In the genomic region with DNA sequence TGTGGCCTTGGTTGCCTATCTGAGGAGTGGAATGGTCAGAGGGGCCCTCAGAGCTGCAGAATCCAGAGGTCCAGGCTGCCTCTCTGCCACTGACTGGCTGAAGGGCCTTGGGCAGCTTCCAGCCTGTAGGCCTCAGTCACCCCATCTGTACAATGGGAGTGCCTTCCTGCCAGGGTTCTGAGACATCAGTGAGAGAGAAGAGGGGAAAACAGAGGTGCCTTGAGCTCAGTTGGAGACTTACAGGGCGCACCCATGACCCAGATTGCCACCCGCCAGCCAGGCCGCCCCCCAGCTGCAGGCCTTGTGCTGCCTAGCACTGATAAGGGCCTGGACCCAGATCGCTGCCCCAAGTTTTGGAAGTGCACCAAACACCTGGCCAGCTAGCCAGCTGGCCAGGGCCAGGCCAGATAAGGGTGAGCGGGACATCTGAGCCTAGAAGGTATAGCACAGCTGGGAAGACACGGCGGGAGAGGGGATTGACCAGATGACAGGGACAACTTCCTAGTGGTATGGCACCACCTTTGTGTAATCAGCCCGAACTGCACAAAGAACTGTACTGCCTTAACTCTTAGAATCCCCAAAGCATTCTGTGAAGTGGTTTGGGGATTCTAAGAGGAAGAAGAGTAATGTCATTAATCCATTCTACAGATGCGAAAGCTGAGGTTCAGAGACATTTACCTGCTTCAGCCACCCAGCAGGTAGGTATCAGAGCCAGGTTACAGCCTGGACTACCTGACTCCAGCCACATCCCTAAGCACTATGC, we compare ENCODE assay signal across 1 cellular context.
TF ChIP-seq lines count a peak whose summit lies in the region.

No MANE protein-coding gene starts in this region.

TF ChIP-seq in K562, 482 proteins besides CTCF, POLR2A, EP300 and RAD21 (continued from another document and continues in another):
- TF ChIP-seq, protein P1, sequence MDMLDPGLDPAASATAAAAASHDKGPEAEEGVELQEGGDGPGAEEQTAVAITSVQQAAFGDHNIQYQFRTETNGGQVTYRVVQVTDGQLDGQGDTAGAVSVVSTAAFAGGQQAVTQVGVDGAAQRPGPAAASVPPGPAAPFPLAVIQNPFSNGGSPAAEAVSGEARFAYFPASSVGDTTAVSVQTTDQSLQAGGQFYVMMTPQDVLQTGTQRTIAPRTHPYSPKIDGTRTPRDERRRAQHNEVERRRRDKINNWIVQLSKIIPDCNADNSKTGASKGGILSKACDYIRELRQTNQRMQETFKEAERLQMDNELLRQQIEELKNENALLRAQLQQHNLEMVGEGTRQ (CRISPR knock-in tag; IDR thresholded peaks at IDR 0.05) = no peak
- no peak for TF ChIP-seq MCM2 (IDR thresholded peaks at IDR 0.05; ENCODE audit: low read depth)
- no peak for TF ChIP-seq ZC3H4 (CRISPR knock-in tag; IDR thresholded peaks at IDR 0.05; ENCODE audit: borderline replicate concordance)
- peak; percentile 91 for TF ChIP-seq PTBP1 (IDR thresholded peaks at IDR 0.05; ENCODE audit: low read depth, low read length)
- TF ChIP-seq ZNF77 (CRISPR knock-in tag; IDR thresholded peaks at IDR 0.05) = no peak
- TF ChIP-seq CAMTA2 (CRISPR knock-in tag; conservative IDR thresholded peaks at IDR 0.05) = no peak
- TF ChIP-seq FOXA1 (IDR thresholded peaks at IDR 0.05; ENCODE audit: borderline replicate concordance) = no peak
- TF ChIP-seq, protein P2, sequence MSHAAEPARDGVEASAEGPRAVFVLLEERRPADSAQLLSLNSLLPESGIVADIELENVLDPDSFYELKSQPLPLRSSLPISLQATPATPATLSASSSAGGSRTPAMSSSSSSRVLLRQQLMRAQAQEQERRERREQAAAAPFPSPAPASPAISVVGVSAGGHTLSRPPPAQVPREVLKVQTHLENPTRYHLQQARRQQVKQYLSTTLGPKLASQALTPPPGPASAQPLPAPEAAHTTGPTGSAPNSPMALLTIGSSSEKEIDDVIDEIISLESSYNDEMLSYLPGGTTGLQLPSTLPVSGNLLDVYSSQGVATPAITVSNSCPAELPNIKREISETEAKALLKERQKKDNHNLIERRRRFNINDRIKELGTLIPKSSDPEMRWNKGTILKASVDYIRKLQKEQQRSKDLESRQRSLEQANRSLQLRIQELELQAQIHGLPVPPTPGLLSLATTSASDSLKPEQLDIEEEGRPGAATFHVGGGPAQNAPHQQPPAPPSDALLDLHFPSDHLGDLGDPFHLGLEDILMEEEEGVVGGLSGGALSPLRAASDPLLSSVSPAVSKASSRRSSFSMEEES (CRISPR knock-in tag; IDR thresholded peaks at IDR 0.05) = no peak
- TF ChIP-seq HCFC1 (IDR thresholded peaks at IDR 0.05; ENCODE audit: low read depth, low read length) = no peak; the same call in 1 of the 2 replicates
- TF ChIP-seq, protein P3, sequence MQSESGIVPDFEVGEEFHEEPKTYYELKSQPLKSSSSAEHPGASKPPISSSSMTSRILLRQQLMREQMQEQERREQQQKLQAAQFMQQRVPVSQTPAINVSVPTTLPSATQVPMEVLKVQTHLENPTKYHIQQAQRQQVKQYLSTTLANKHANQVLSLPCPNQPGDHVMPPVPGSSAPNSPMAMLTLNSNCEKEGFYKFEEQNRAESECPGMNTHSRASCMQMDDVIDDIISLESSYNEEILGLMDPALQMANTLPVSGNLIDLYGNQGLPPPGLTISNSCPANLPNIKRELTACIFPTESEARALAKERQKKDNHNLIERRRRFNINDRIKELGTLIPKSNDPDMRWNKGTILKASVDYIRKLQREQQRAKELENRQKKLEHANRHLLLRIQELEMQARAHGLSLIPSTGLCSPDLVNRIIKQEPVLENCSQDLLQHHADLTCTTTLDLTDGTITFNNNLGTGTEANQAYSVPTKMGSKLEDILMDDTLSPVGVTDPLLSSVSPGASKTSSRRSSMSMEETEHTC (IDR thresholded peaks at IDR 0.05) = peak; percentile 40; the same call in 1 of the 2 replicates
- TF ChIP-seq MCM5 (IDR thresholded peaks at IDR 0.05; ENCODE audit: low read depth) = no peak
- TF ChIP-seq, protein P4, sequence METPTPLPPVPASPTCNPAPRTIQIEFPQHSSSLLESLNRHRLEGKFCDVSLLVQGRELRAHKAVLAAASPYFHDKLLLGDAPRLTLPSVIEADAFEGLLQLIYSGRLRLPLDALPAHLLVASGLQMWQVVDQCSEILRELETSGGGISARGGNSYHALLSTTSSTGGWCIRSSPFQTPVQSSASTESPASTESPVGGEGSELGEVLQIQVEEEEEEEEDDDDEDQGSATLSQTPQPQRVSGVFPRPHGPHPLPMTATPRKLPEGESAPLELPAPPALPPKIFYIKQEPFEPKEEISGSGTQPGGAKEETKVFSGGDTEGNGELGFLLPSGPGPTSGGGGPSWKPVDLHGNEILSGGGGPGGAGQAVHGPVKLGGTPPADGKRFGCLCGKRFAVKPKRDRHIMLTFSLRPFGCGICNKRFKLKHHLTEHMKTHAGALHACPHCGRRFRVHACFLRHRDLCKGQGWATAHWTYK (CRISPR knock-in tag; IDR thresholded peaks at IDR 0.05) = no peak
- no peak for TF ChIP-seq PHF8 (IDR thresholded peaks at IDR 0.05; ENCODE audit: borderline replicate concordance, low read length)
- TF ChIP-seq ZNF146 (CRISPR knock-in tag; IDR thresholded peaks at IDR 0.05; ENCODE audit: unreplicated experiment) = no peak
- TF ChIP-seq NCOR1 (IDR thresholded peaks at IDR 0.05) = peak; percentile 100
- TF ChIP-seq FUS (optimal IDR thresholded peaks at IDR 0.05; ENCODE audit: low read depth, low read length) = no peak
- TF ChIP-seq, protein P5, sequence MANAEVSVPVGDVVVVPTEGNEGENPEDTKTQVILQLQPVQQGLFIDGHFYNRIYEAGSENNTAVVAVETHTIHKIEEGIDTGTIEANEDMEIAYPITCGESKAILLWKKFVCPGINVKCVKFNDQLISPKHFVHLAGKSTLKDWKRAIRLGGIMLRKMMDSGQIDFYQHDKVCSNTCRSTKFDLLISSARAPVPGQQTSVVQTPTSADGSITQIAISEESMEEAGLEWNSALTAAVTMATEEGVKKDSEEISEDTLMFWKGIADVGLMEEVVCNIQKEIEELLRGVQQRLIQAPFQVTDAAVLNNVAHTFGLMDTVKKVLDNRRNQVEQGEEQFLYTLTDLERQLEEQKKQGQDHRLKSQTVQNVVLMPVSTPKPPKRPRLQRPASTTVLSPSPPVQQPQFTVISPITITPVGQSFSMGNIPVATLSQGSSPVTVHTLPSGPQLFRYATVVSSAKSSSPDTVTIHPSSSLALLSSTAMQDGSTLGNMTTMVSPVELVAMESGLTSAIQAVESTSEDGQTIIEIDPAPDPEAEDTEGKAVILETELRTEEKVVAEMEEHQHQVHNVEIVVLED (CRISPR knock-in tag; IDR thresholded peaks at IDR 0.05) = no peak
- TF ChIP-seq, protein P6, sequence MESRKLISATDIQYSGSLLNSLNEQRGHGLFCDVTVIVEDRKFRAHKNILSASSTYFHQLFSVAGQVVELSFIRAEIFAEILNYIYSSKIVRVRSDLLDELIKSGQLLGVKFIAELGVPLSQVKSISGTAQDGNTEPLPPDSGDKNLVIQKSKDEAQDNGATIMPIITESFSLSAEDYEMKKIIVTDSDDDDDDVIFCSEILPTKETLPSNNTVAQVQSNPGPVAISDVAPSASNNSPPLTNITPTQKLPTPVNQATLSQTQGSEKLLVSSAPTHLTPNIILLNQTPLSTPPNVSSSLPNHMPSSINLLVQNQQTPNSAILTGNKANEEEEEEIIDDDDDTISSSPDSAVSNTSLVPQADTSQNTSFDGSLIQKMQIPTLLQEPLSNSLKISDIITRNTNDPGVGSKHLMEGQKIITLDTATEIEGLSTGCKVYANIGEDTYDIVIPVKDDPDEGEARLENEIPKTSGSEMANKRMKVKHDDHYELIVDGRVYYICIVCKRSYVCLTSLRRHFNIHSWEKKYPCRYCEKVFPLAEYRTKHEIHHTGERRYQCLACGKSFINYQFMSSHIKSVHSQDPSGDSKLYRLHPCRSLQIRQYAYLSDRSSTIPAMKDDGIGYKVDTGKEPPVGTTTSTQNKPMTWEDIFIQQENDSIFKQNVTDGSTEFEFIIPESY (CRISPR knock-in tag; IDR thresholded peaks at IDR 0.05) = peak; percentile 92
- peak; percentile 100 for TF ChIP-seq TARDBP (IDR thresholded peaks at IDR 0.05)
- TF ChIP-seq, protein P7, sequence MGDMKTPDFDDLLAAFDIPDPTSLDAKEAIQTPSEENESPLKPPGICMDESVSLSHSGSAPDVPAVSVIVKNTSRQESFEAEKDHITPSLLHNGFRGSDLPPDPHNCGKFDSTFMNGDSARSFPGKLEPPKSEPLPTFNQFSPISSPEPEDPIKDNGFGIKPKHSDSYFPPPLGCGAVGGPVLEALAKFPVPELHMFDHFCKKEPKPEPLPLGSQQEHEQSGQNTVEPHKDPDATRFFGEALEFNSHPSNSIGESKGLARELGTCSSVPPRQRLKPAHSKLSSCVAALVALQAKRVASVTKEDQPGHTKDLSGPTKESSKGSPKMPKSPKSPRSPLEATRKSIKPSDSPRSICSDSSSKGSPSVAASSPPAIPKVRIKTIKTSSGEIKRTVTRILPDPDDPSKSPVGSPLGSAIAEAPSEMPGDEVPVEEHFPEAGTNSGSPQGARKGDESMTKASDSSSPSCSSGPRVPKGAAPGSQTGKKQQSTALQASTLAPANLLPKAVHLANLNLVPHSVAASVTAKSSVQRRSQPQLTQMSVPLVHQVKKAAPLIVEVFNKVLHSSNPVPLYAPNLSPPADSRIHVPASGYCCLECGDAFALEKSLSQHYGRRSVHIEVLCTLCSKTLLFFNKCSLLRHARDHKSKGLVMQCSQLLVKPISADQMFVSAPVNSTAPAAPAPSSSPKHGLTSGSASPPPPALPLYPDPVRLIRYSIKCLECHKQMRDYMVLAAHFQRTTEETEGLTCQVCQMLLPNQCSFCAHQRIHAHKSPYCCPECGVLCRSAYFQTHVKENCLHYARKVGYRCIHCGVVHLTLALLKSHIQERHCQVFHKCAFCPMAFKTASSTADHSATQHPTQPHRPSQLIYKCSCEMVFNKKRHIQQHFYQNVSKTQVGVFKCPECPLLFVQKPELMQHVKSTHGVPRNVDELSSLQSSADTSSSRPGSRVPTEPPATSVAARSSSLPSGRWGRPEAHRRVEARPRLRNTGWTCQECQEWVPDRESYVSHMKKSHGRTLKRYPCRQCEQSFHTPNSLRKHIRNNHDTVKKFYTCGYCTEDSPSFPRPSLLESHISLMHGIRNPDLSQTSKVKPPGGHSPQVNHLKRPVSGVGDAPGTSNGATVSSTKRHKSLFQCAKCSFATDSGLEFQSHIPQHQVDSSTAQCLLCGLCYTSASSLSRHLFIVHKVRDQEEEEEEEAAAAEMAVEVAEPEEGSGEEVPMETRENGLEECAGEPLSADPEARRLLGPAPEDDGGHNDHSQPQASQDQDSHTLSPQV (IDR thresholded peaks at IDR 0.05) = peak; percentile 66; the same call in 1 of the 2 replicates
- TF ChIP-seq, protein P8, sequence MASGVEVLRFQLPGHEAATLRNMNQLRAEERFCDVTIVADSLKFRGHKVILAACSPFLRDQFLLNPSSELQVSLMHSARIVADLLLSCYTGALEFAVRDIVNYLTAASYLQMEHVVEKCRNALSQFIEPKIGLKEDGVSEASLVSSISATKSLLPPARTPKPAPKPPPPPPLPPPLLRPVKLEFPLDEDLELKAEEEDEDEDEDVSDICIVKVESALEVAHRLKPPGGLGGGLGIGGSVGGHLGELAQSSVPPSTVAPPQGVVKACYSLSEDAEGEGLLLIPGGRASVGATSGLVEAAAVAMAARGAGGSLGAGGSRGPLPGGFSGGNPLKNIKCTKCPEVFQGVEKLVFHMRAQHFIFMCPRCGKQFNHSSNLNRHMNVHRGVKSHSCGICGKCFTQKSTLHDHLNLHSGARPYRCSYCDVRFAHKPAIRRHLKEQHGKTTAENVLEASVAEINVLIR (CRISPR knock-in tag; IDR thresholded peaks at IDR 0.05) = no peak
- peak; percentile 92; the same call in 1 of the 2 replicates for TF ChIP-seq RUNX1 (IDR thresholded peaks at IDR 0.05; ENCODE audit: low read depth)
- TF ChIP-seq RBM22 (IDR thresholded peaks at IDR 0.05; ENCODE audit: low read depth, low read length, poor library complexity, severe bottlenecking) = no peak
- TF ChIP-seq ZNF174 (CRISPR knock-in tag; IDR thresholded peaks at IDR 0.05) = no peak
- TF ChIP-seq, protein P9, sequence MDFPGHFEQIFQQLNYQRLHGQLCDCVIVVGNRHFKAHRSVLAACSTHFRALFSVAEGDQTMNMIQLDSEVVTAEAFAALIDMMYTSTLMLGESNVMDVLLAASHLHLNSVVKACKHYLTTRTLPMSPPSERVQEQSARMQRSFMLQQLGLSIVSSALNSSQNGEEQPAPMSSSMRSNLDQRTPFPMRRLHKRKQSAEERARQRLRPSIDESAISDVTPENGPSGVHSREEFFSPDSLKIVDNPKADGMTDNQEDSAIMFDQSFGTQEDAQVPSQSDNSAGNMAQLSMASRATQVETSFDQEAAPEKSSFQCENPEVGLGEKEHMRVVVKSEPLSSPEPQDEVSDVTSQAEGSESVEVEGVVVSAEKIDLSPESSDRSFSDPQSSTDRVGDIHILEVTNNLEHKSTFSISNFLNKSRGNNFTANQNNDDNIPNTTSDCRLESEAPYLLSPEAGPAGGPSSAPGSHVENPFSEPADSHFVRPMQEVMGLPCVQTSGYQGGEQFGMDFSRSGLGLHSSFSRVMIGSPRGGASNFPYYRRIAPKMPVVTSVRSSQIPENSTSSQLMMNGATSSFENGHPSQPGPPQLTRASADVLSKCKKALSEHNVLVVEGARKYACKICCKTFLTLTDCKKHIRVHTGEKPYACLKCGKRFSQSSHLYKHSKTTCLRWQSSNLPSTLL (IDR thresholded peaks at IDR 0.05) = peak; percentile 42; the same call in 1 of the 2 replicates
- peak; percentile 61; the same call in 1 of the 2 replicates for TF ChIP-seq MYBL2 (IDR thresholded peaks at IDR 0.05; ENCODE audit: low read depth)
- no peak for TF ChIP-seq MYBL2 (CRISPR knock-in tag; IDR thresholded peaks at IDR 0.05; ENCODE audit: borderline replicate concordance)
- TF ChIP-seq DPF2 (IDR thresholded peaks at IDR 0.05) = peak; percentile 97
- TF ChIP-seq ZBED1 (IDR thresholded peaks at IDR 0.05) = peak; percentile 91
- TF ChIP-seq PHF21A (IDR thresholded peaks at IDR 0.05; ENCODE audit: borderline replicate concordance, low read depth) = peak; percentile 78; the same call in 1 of the 2 replicates
- TF ChIP-seq, protein P10, sequence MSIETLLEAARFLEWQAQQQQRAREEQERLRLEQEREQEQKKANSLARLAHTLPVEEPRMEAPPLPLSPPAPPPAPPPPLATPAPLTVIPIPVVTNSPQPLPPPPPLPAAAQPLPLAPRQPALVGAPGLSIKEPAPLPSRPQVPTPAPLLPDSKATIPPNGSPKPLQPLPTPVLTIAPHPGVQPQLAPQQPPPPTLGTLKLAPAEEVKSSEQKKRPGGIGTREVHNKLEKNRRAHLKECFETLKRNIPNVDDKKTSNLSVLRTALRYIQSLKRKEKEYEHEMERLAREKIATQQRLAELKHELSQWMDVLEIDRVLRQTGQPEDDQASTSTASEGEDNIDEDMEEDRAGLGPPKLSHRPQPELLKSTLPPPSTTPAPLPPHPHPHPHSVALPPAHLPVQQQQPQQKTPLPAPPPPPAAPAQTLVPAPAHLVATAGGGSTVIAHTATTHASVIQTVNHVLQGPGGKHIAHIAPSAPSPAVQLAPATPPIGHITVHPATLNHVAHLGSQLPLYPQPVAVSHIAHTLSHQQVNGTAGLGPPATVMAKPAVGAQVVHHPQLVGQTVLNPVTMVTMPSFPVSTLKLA (conservative IDR thresholded peaks at IDR 0.05) = peak in 1 of 2 experiments; percentile 76; a peak in 2 of 4 replicates
- no peak for TF ChIP-seq OTX1 (CRISPR knock-in tag; IDR thresholded peaks at IDR 0.05)
- peak; percentile 97 for TF ChIP-seq PCBP1 (IDR thresholded peaks at IDR 0.05; ENCODE audit: low read depth, low read length, poor library complexity, severe bottlenecking)
- no peak for TF ChIP-seq ZNF217 (CRISPR knock-in tag; IDR thresholded peaks at IDR 0.05)
- no peak for TF ChIP-seq ZNF551 (CRISPR knock-in tag; IDR thresholded peaks at IDR 0.05)
- 0 out of 2 replicates have a peak, but pooled peaks have one; percentile 66 for TF ChIP-seq MIER1 (IDR thresholded peaks at IDR 0.05; ENCODE audit: low read depth)
- TF ChIP-seq FOXA3 (CRISPR knock-in tag; conservative IDR thresholded peaks at IDR 0.05 in 1 of 2, IDR thresholded peaks at IDR 0.05 in 1 of 2) = 0 out of 4 replicates have a peak, but pooled peaks of 1 of the 2 experiments have one; percentile 26
- TF ChIP-seq ETV5 (CRISPR knock-in tag; IDR thresholded peaks at IDR 0.05; ENCODE audit: low read depth) = peak; percentile 91
- TF ChIP-seq, protein P11, sequence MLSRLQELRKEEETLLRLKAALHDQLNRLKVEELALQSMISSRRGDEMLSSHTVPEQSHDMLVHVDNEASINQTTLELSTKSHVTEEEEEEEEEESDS (CRISPR knock-in tag; IDR thresholded peaks at IDR 0.05) = no peak
- TF ChIP-seq ZNF507 (tag; conservative IDR thresholded peaks at IDR 0.05) = no peak
